ENCODE assay signal across 21 cellular contexts in the genomic region with DNA sequence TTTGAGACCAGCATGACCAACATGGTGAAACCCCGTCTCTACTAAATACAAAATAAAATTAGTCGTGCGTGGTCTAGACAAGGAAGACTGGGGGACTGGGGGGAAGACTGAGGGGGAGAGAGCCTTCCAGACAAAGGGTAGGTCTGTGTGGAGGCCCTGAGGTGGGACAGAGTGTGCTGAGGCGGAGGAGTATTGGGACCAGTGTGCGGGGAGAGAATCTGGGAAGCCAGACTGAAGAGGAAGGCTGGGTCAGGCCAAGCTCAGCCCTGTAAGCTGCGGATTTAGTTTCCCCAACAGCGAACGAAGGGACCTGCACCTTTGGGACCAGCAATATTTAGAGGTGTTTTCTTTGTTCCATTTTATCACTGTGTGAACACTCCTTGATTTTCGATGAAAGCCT. TPM values are rescaled to one million over a fixed set of nuclear protein-coding genes. Genes with fewer than 3 reads are reported as not detected.
"Had no signal": no experiment of that assay in that cellular context is flagged by ENCODE, and none has a peak within 500 bp of the region (broad histone marks: within the 10 kb centered on the region; RNA-seq: fewer than 3 reads in every experiment).

No MANE protein-coding gene starts in this region.

- ATAC-seq: activated CD8-positive, alpha-beta memory T cell treated with anti-CD3 and anti-CD28 coated beads, Interleukin-2, amount 10 ng/mL, durations not matched to agents 7 days and 5 days had no signal

- DNase-seq: activated B cell treated with CpG ODN at 0.5 μM for 24 hours; activated CD4-positive, alpha-beta memory T cell treated with anti-CD3 and anti-CD28 coated beads, Interleukin-2, amount 10 ng/mL, durations not matched to agents 7 days and 5 days; activated CD4-positive, alpha-beta T cell treated with anti-CD3 and anti-CD28 coated beads for 4 hours; activated CD8-positive, alpha-beta memory T cell treated with anti-CD3 and anti-CD28 coated beads, Interleukin-2, amount 10 ng/mL, durations not matched to agents 7 days and 5 days; amniotic stem cell; central memory CD4-positive, alpha-beta T cell; colonic mucosa; head of caudate nucleus; midbrain; stimulated activated CD4-positive, alpha-beta T cell treated with anti-CD3 and anti-CD28 coated beads, Interleukin-12 subunit alpha, Interleukin-12 subunit beta, amount 100 ng/mL, for 4 hours; stimulated activated CD4-positive, alpha-beta T cell treated with anti-CD3 and anti-CD28 coated beads, Interleukin-2, amount 100 ng/mL, for 24 hours; trophoblast cell had no signal

- H3K4me3 Mint-ChIP-seq: activated B cell treated with CpG ODN at 0.5 μM for 24 hours; activated CD4-positive, alpha-beta memory T cell treated with anti-CD3 and anti-CD28 coated beads, Interleukin-2, amount 10 ng/mL, durations not matched to agents 7 days and 5 days; activated CD8-positive, alpha-beta memory T cell treated with anti-CD3 and anti-CD28 coated beads, Interleukin-2, amount 10 ng/mL, durations not matched to agents 7 days and 5 days; activated naive CD8-positive, alpha-beta T cell; brain; endodermal cell; neural crest cell; stimulated activated naive CD8-positive, alpha-beta T cell treated with anti-CD3 and anti-CD28 coated beads, Interleukin-15, Interleukin-2, amounts not matched to agents 100 ng/mL and 50 ng/mL, for 24 hours had no signal

- H3K9me3 ChIP-seq: colonic mucosa, suprapubic skin, vagina had no signal

- H3K27ac Mint-ChIP-seq: activated B cell treated with CpG ODN at 0.5 μM for 24 hours; activated CD4-positive, alpha-beta memory T cell treated with anti-CD3 and anti-CD28 coated beads, Interleukin-2, amount 10 ng/mL, durations not matched to agents 7 days and 5 days; activated CD8-positive, alpha-beta memory T cell treated with anti-CD3 and anti-CD28 coated beads, Interleukin-2, amount 10 ng/mL, durations not matched to agents 7 days and 5 days; activated naive CD8-positive, alpha-beta T cell; endodermal cell; stimulated activated naive CD8-positive, alpha-beta T cell treated with anti-CD3 and anti-CD28 coated beads, Interleukin-15, Interleukin-2, amounts not matched to agents 100 ng/mL and 50 ng/mL, for 24 hours had no signal

- H3K4me1 Mint-ChIP-seq: endodermal cell had no signal

- H3K36me3 ChIP-seq: colonic mucosa, suprapubic skin, vagina had no signal

- H3K27ac ChIP-seq: colonic mucosa, epithelial cell of prostate, suprapubic skin, vagina had no signal

- H3K4me3 ChIP-seq: colonic mucosa, lung, suprapubic skin, vagina had no signal

- H3K27me3 ChIP-seq: colonic mucosa, suprapubic skin, vagina had no signal

- H3K4me1 ChIP-seq: colonic mucosa, suprapubic skin, vagina had no signal

- H3K27me3 Mint-ChIP-seq: activated B cell treated with CpG ODN at 0.5 μM for 24 hours; activated naive CD8-positive, alpha-beta T cell; stimulated activated naive CD8-positive, alpha-beta T cell treated with anti-CD3 and anti-CD28 coated beads, Interleukin-15, Interleukin-2, amounts not matched to agents 100 ng/mL and 50 ng/mL, for 24 hours had no signal

- H3K36me3 Mint-ChIP-seq: activated CD8-positive, alpha-beta memory T cell treated with anti-CD3 and anti-CD28 coated beads, Interleukin-2, amount 10 ng/mL, durations not matched to agents 7 days and 5 days; activated naive CD8-positive, alpha-beta T cell; brain had no signal

- H3K9me3 Mint-ChIP-seq: activated B cell treated with CpG ODN at 0.5 μM for 24 hours; activated CD4-positive, alpha-beta memory T cell treated with anti-CD3 and anti-CD28 coated beads, Interleukin-2, amount 10 ng/mL, durations not matched to agents 7 days and 5 days; neural crest cell; stimulated activated naive CD8-positive, alpha-beta T cell treated with anti-CD3 and anti-CD28 coated beads, Interleukin-15, Interleukin-2, amounts not matched to agents 100 ng/mL and 50 ng/mL, for 24 hours had no signal

RNA-seq across cellular contexts. Expression of a gene that starts 39.2 kb away (rescaled TPM):
- total RNA-seq: activated B cell treated with CpG ODN at 0.5 μM for 24 hours had no signal
